Comparison of ENCODE assay signal across 13 cellular contexts in the genomic region with DNA sequence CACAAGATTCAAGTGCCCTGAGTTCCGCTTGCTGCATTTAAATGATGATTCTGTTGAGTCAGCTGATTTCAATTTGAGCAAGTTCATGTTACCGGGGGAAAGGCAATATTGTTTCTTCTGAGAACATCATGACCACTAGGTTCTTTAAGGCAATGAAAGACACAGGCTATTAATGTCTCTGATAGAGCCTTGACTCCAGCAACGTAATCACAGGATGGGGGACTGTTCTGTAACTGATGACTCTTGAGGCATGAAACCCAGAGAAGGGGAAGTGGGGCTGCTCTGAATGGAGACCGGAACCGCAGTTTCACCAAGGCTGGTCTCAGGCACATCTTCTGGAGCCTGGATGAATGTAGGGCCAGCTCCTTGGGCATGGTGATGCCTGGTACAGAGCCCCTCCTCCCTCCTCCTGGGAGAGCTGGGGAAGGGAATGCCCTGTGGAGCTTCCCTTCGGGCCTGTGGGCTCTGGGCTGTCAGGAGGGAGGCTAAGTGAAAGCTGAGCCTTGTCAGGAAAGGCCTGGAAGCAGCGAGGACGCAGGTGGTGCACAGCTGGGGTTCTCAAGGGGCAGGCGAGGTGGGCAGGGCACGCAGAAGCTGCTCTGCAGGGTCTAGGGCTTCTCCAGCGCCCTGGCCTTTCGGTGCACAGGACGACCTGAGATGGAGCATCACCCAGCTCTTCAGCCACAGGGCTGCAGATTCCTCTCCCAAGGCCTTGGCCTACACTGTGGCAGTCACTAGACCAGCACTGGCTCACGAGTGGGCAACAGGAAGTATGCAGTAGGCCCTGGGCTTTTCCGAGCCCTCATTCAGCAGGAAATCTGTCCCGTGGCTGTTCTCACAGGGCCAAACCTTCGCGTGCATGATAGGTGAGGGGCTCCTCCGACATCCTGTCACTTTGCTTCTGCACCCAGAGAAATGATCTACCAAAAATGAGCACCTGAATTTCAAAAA. TPM values are rescaled to one million over a fixed set of nuclear protein-coding genes. Genes with fewer than 3 reads are reported as not detected.
DNase-seq lines count a peak whose midpoint lies in the region; ATAC-seq, FAIRE-seq and TF ChIP-seq lines count a peak whose summit lies in the region.
"Had no signal": no experiment of that assay in that cellular context is flagged by ENCODE, and none has a peak within 500 bp of the region (broad histone marks: within the 10 kb centered on the region; RNA-seq: fewer than 3 reads in every experiment).

No MANE protein-coding gene starts in this region.

- POLR2A ChIA-PET in A549 (lab: Yijun Ruan, JAX) = interaction anchor here (0.6 kb wide), 1 partner anchor 17 kb away, joined by 4 read pairs; no protein-coding TSS in a partner anchor

- H3K27ac ChIP-seq in A549 (peak overlapping the region in 1 of 2 experiments; percentile 21; a peak in 1 of 6 replicates), suprapubic skin (no peak overlapping the region)
- H3K27ac ChIP-seq: coronary artery had no signal

- WGBS in A549 (ENCODE audit: missing lambda C conversion rate) = 94% methylated on average over 14 of the region's 19 CpGs
- 84% methylated on average over 17 of the region's 19 CpGs for WGBS in suprapubic skin

- no peaks in the 10 kb centered on the region for H3K27me3 ChIP-seq in suprapubic skin

- CTCF ChIA-PET in A549 (lab: Yijun Ruan, JAX) = interaction anchor here (1.0 to 6.6 kb wide), 3 partner anchors 12 to 408 kb away, joined by 3 to 55 read pairs (median 5); no protein-coding TSS in a partner anchor

- peaks cover 12% of the 10 kb centered on the region; the same call in 1 of the 3 replicates for H3K4me1 ChIP-seq in A549
- H3K4me1 ChIP-seq in suprapubic skin = no peaks in the 10 kb centered on the region

- ATAC-seq in A549 = peak in 1 of 2 experiments; percentile 14; a peak in 3 of 6 replicates
- peak; percentile 72 for ATAC-seq in HG02885 (IDR thresholded peaks at IDR 0.05; ENCODE audit: poor library complexity, unreplicated experiment)

- DNase-seq in A549 (ENCODE audit: low read depth in 1 of 2, low spot score in 1 of 2) (no peak), GM19240 (ENCODE audit: insufficient read length, low spot score) (peak; percentile 70), NOMO-1 treated with DMSO at 0.1 percent for 48 hours (lab: John Stamatoyannopoulos, UW; ENCODE audit: unreplicated experiment) (peak; percentile 89), NCI-H2029 (lab: John Stamatoyannopoulos, UW) (no peak), DMS 273 treated with DMSO at 0.1 percent for 48 hours (lab: John Stamatoyannopoulos, UW) (no peak), suprapubic skin (ENCODE audit: low spot score in 2 of 2) (no peak)
- no peak for DNase-seq in activated effector memory CD4-positive, alpha-beta T cell treated with anti-CD3 and anti-CD28 coated beads, Interleukin-2, amount 50 U/mL, for 16 hours
- DNase-seq: activated T-cell treated with anti-CD3 and anti-CD28 coated beads, Interleukin-2, amount 50 U/mL, for 24 hours; NCI-H1105; SW 1271 had no signal

- no peaks in the 10 kb centered on the region for H3K9me3 ChIP-seq in A549
- H3K9me3 ChIP-seq in suprapubic skin = no peaks in the 10 kb centered on the region

- no peak for TF ChIP-seq RAD21 in A549 (conservative IDR thresholded peaks at IDR 0.05 in 1 of 2, IDR thresholded peaks at IDR 0.05 in 1 of 2)

- TF ChIP-seq CTCF in A549 (IDR thresholded peaks at IDR 0.05) (no peak), suprapubic skin (IDR thresholded peaks at IDR 0.05) (no peak)

- TF ChIP-seq POLR2A in A549 (IDR thresholded peaks at IDR 0.05; ENCODE audit: low read length) (no peak), suprapubic skin (IDR thresholded peaks at IDR 0.05) (no peak)

- TF ChIP-seq EP300 in A549 (IDR thresholded peaks at IDR 0.05) (no peak), suprapubic skin (IDR thresholded peaks at IDR 0.05) (no peak)

- no peak overlapping the region for H3K4me2 ChIP-seq in A549

- H3K36me3 ChIP-seq in suprapubic skin = peaks cover 8% of the 10 kb centered on the region

- FAIRE-seq in A549 (lab: Jason Lieb, UNC) = no peak

- no peak overlapping the region for H3K4me3 ChIP-seq in A549
- no peak overlapping the region for H3K4me3 ChIP-seq in suprapubic skin
- H3K4me3 ChIP-seq: coronary artery had no signal

TF ChIP-seq in A549, 52 proteins besides CTCF, POLR2A, EP300 and RAD21:
- TF ChIP-seq KDM1A (IDR thresholded peaks at IDR 0.05; ENCODE audit: low read depth) = no peak
- TF ChIP-seq MAFK (IDR thresholded peaks at IDR 0.05; ENCODE audit: partially characterized antibody) = peak; percentile 95

RNA-seq across cellular contexts. Expression of a gene that starts 36.6 kb away (rescaled TPM):
- not detected in 2 replicates for polyA plus RNA-seq in A549 (2011; rRNA removed)
- not detected in 2 replicates for polyA plus RNA-seq in A549 (2012; cell fraction: cytosol; rRNA removed)
- not detected in 2 replicates for polyA plus RNA-seq in A549 (2012; cell fraction: nucleus; rRNA removed)
- not detected in 3 replicates for polyA plus RNA-seq in A549 (2017; fragmentation: RNase III; extraction: RNeasy Plus Mini Kit Qiagen cat#74134 plus additional on column Dnase treatment)
- polyA minus RNA-seq in A549 (2011; rRNA and poly(A)+ RNA removed) = not detected in 2 replicates
- not detected for total RNA-seq in suprapubic skin
- polyA plus RNA-seq: AG04450 had no signal

RNA-seq across cellular contexts. Expression of a gene that starts 42.7 kb away (rescaled TPM):
- 350 and 419 TPM in 2 replicates for polyA plus RNA-seq in A549 (2011; rRNA removed)
- polyA plus RNA-seq in A549 (2012; cell fraction: cytosol; rRNA removed) = 231 and 238 TPM in 2 replicates
- polyA plus RNA-seq in A549 (2012; cell fraction: nucleus; rRNA removed) = 1,019 and 1,045 TPM in 2 replicates
- polyA plus RNA-seq in A549 (2017; fragmentation: RNase III; extraction: RNeasy Plus Mini Kit Qiagen cat#74134 plus additional on column Dnase treatment) = 184 to 219 TPM (median 218 TPM) in 3 replicates
- 288 and 355 TPM in 2 replicates for polyA minus RNA-seq in A549 (2011; rRNA and poly(A)+ RNA removed)
- total RNA-seq in suprapubic skin = 10 to 100 TPM in 3 of 4 donors, 1 to 10 TPM in 1; 8.8 to 41.1 (median 24.4) TPM

Comparison
In these comparisons a context has a peak if more than half of its experiments do, and no peak if none do; other contexts are left out.
1. DNase-seq: peak in GM19240 (single experiment) and NOMO-1 treated with DMSO at 0.1 percent for 48 hours (single experiment); none in A549 (0 of 2), NCI-H2029 (single experiment), DMS 273 treated with DMSO at 0.1 percent for 48 hours (single experiment), activated effector memory CD4-positive, alpha-beta T cell treated with anti-CD3 and anti-CD28 coated beads, Interleukin-2, amount 50 U/mL, for 16 hours (single experiment) and suprapubic skin (0 of 2).